In the genomic region with DNA sequence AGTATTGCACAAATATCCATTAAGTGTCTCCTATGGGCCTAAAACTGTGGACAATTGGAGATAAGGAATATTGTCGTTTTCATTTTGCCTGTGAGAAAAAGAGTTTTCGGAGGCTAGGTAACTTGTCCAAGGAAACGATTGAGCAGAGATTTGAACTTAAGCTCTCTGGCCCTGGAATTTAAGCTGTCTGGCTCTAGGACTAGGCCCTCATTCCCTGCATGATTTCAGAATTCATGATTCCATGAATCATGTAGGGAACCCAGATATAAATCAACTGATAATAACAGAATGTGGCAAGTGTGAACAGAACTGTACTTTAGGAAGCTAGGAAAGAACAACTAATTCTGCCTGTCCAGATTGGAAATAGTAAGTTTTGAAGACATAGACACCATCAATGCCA, we compare ENCODE assay signal across 3 cellular contexts.
"Had no signal": no experiment of that assay in that cellular context is flagged by ENCODE, and none has a peak within 500 bp of the region (broad histone marks: within the 10 kb centered on the region; RNA-seq: fewer than 3 reads in every experiment).

No MANE protein-coding gene starts in this region.

- DNase-seq: GDM1, GF-D8 had no signal

- H3K4me3 ChIP-seq: GM12878 had no signal
